Comparison of ENCODE assay signal across 23 cellular contexts in genomic region chr2:13212115-13212514, GRCh38.
"Had no signal": no experiment of that assay in that cellular context is flagged by ENCODE, and none has a peak within 500 bp of the region (broad histone marks: within the 10 kb centered on the region; RNA-seq: fewer than 3 reads in every experiment).

No MANE protein-coding gene starts in this region.

- H2AFZ ChIP-seq: neural progenitor cell, parathyroid adenoma had no signal

- H3K9ac ChIP-seq: neural progenitor cell, parathyroid adenoma had no signal

- H3K4me1 ChIP-seq: neural progenitor cell, parathyroid adenoma, psoas muscle, right lobe of liver, sigmoid colon, stomach, tibial artery, transverse colon, upper lobe of right lung, uterus had no signal

- H3K36me3 ChIP-seq: neural progenitor cell, right lobe of liver, sigmoid colon, stomach, tibial artery, transverse colon, upper lobe of right lung, uterus had no signal

- H3K79me2 ChIP-seq: parathyroid adenoma had no signal

- H3K27ac ChIP-seq: neural progenitor cell, ovary, parathyroid adenoma, psoas muscle, right lobe of liver, sigmoid colon, stomach, tibial artery, transverse colon, upper lobe of right lung, uterus had no signal

- H3K9me3 ChIP-seq: right lobe of liver, upper lobe of right lung, uterus had no signal

- H3K4me2 ChIP-seq: neural progenitor cell had no signal

- ATAC-seq: natural killer cell; psoas muscle; right cardiac atrium; right lobe of liver; stimulated activated effector memory CD8-positive, alpha-beta T cell treated with anti-CD3 and anti-CD28 coated beads, Interleukin-12 subunit alpha, Interleukin-12 subunit beta, amount 100 ng/mL, for 72 hours; stimulated activated naive B cell treated with anti-CD40 and anti-IgM and Interleukin-4, amounts not matched to agents 10 μg/mL and 1 μg/mL and 100 μg/mL, for 72 hours; upper lobe of right lung had no signal

- H3K27me3 ChIP-seq: neural progenitor cell, ovary, right lobe of liver, sigmoid colon, stomach, tibial artery, transverse colon, upper lobe of right lung, uterus had no signal

- DNase-seq: natural killer cell; occipital lobe; ovary; posterior cingulate gyrus; psoas muscle; right cardiac atrium; right lobe of liver; sigmoid colon; small intestine; stimulated activated CD4-positive, alpha-beta T cell treated with anti-CD3 and anti-CD28 coated beads, Interleukin-15, amount 100 ng/mL, for 24 hours; stimulated activated CD4-positive, alpha-beta T cell treated with anti-CD3 and anti-CD28 coated beads, Interleukin-2, amount 100 ng/mL, for 24 hours; stimulated activated CD4-positive, alpha-beta T cell treated with anti-CD3 and anti-CD28 coated beads, Interleukin-2, amount 100 ng/mL, for 48 hours; stimulated activated CD4-positive, alpha-beta T cell treated with anti-CD3 and anti-CD28 coated beads, Interleukin-4, amount 100 ng/mL, for 24 hours; stimulated activated naive B cell treated with anti-CD40 and anti-IgM and Interleukin-4, amounts not matched to agents 10 μg/mL and 1 μg/mL and 100 μg/mL, for 72 hours; stimulated activated naive CD4-positive, alpha-beta T cell treated with Interleukin-2 at 50 U/mL for 16 hours; stomach; tibial artery; transverse colon; upper lobe of right lung; uterus had no signal

- H3K4me3 ChIP-seq: neural progenitor cell, ovary, psoas muscle, right lobe of liver, sigmoid colon, stomach, tibial artery, transverse colon, upper lobe of right lung, uterus had no signal
